ENCODE assay signal across 12 cellular contexts in the genomic region with DNA sequence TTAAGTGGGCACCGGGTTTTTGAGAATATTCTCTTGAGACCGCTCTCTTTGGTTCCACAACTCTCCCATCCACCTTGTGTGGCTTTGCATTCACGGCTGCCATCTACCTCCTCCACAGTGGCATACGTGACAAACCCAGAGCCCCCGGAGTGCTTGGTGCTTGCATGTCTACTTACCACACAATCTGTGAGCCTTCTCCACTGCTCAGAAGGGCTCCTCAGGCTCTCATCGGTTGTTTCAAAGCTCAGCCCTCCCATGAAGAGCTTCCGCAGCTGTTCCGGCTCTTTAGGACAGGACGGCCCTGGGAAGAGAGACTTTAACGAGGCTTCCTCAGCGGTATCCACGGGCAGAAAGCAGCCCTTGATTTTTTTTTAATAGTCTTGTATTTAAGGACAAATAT.
A peak's percentile ranks its signal among the peaks of the same experiment; 100 is the strongest.
DNase-seq lines count a peak whose midpoint lies in the region; ATAC-seq lines count a peak whose summit lies in the region.
"Had no signal": no experiment of that assay in that cellular context is flagged by ENCODE, and none has a peak within 500 bp of the region (broad histone marks: within the 10 kb centered on the region; RNA-seq: fewer than 3 reads in every experiment).

No MANE protein-coding gene starts in this region.

- no peak overlapping the region for H3K4me2 ChIP-seq in mesendoderm (ENCODE audit: low read length)

- H2BK120ac ChIP-seq in mesendoderm (ENCODE audit: low read depth, low read length), result no peak overlapping the region

- H3K4me1 ChIP-seq in HUES64 (ENCODE audit: insufficient read depth, low read length), result peaks cover 18% of the 10 kb centered on the region; the same call in 1 of the 2 replicates
- peaks cover 3% of the 10 kb centered on the region for H3K4me1 ChIP-seq in mesendoderm (ENCODE audit: control insufficient read depth, low read depth, low read length)
- H3K4me1 ChIP-seq: esophagus squamous epithelium had no signal

- no peak overlapping the region for H3K23ac ChIP-seq in mesendoderm (ENCODE audit: low read length)

- H3K79me2 ChIP-seq in mesendoderm (ENCODE audit: control insufficient read depth, insufficient read depth, low read length), result no peaks in the 10 kb centered on the region

- H3K9ac ChIP-seq in HUES64 (ENCODE audit: low read depth, low read length) (no peak overlapping the region), mesendoderm (ENCODE audit: low read length) (peak overlapping the region; percentile 10)

- H3K36me3 ChIP-seq in HUES64 (ENCODE audit: insufficient read depth, low read length) (no peaks in the 10 kb centered on the region), mesendoderm (ENCODE audit: control insufficient read depth, insufficient read depth, low read length) (no peaks in the 10 kb centered on the region)
- H3K36me3 ChIP-seq: esophagus squamous epithelium, WERI-Rb-1 had no signal

- H2AK5ac ChIP-seq in mesendoderm (ENCODE audit: low read length), result no peak overlapping the region

- H3K56ac ChIP-seq in mesendoderm (ENCODE audit: low read length), result no peak overlapping the region

- H3K4ac ChIP-seq in mesendoderm (ENCODE audit: low read depth, low read length), result no peak overlapping the region

- no peaks in the 10 kb centered on the region for H3K9me3 ChIP-seq in HUES64 (ENCODE audit: insufficient read depth, low read depth, low read length)
- H3K9me3 ChIP-seq: esophagus squamous epithelium had no signal

- H3K27me3 ChIP-seq in HUES64 (ENCODE audit: insufficient read depth, low read length), result no peaks in the 10 kb centered on the region
- H3K27me3 ChIP-seq in mesendoderm (ENCODE audit: insufficient read depth, low read length, poor library complexity), result no peaks in the 10 kb centered on the region
- H3K27me3 ChIP-seq: esophagus squamous epithelium had no signal

- H4K8ac ChIP-seq in mesendoderm (ENCODE audit: low read depth, low read length), result no peak overlapping the region

- no peak overlapping the region for H2BK15ac ChIP-seq in mesendoderm (replicated peaks; ENCODE audit: low read depth)

- no peak overlapping the region for H4K5ac ChIP-seq in mesendoderm (ENCODE audit: low read length)

- no peak overlapping the region for H3K4me3 ChIP-seq in HUES64 (ENCODE audit: low read length)
- H3K4me3 ChIP-seq in mesendoderm (ENCODE audit: low read length), result no peak overlapping the region
- H3K4me3 ChIP-seq: esophagus squamous epithelium had no signal

- H3K27ac ChIP-seq in HUES64 (ENCODE audit: low read depth, low read length), result peak overlapping the region; percentile 9; the same call in 1 of the 2 replicates
- peak overlapping the region; percentile 13 for H3K27ac ChIP-seq in angular gyrus (ENCODE audit: low read depth, low read length)
- no peak overlapping the region for H3K27ac ChIP-seq in mesendoderm (ENCODE audit: low read depth, low read length)
- H3K27ac ChIP-seq in substantia nigra (ENCODE audit: low read depth, low read length, poor library complexity, severe bottlenecking), result peak overlapping the region; percentile 74
- H3K27ac ChIP-seq: esophagus squamous epithelium, WERI-Rb-1 had no signal

- WGBS in HUES64, result 64% methylated on average over 12 of the region's 12 CpGs
- no CpG with 5 or more reads among the region's 12 CpGs for WGBS in mesendoderm (ENCODE audit: extremely low coverage, insufficient coverage, low lambda C conversion rate)

- no peak for ATAC-seq in activated CD4-positive, CD25-positive, alpha-beta regulatory T cell treated with anti-CD3 and anti-CD28 coated beads, Interleukin-2, amount 50 U/mL, for 24 hours
- ATAC-seq in GM18498 (IDR thresholded peaks at IDR 0.05; ENCODE audit: unreplicated experiment), result no peak

- H3K18ac ChIP-seq in mesendoderm (ENCODE audit: low read length), result no peak overlapping the region

- DNase-seq in mesendoderm (peak; percentile 33), substantia nigra (lab: John Stamatoyannopoulos, UW) (peak in 3 of 49 donors; percentile 9 to 27 (median 17)), DMS79 (lab: John Stamatoyannopoulos, UW) (no peak)
- no peak for DNase-seq in activated CD4-positive, alpha-beta T cell treated with anti-CD3 and anti-CD28 coated beads for 48 hours
- DNase-seq: activated CD8-positive, alpha-beta memory T cell treated with anti-CD3 and anti-CD28 coated beads, Interleukin-2, amount 50 U/mL, for 48 hours; EL; esophagus squamous epithelium; WERI-Rb-1 had no signal

- H3K79me1 ChIP-seq in mesendoderm (ENCODE audit: low read length), result peaks cover 5% of the 10 kb centered on the region

- no peak overlapping the region for H2BK5ac ChIP-seq in mesendoderm (ENCODE audit: low read length)
